8 cellular contexts compared by ENCODE assay signal in the genomic region with DNA sequence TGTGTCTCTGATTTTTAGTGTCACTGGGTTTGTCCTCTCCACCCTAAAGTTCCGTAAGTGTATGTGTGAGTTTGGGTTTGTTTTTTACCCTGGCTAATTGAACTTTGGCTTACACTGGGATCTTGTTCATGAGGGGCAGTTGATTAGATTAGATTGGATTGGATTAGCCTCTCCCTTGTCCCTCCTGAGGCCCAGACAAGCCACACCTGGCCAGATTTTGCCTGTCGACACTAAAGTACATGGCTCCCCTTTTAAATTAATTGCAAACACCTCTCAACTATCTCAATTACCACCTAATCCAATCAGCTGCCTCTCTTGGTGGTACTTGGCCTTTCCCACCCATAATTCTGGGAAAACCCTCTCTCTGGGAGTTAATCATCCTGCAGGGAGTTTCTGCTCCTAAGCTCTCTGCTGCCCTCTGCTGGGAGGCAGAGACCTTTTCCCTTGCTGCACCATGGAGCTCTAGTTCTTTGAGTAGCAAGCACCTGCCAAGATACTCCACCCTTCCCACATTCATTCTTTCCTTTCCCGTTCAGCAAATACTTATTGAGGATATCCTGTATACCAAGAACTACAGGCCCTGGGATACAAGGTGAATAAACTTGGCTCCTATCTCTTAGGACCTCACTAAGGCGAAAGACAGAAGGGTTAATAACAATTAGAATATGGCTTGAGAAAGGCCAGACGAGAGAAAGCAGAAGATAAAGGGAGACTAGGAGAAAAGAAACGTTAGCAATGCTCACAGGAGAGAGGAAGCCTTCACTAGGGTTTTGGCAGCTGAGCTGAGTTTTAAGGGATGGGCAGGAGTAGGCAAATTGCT. TPM values are rescaled to one million over a fixed set of nuclear protein-coding genes. Genes with fewer than 3 reads are reported as not detected.
DNase-seq lines count a peak whose midpoint lies in the region; ATAC-seq and TF ChIP-seq lines count a peak whose summit lies in the region.

No MANE protein-coding gene starts in this region.

- no peak overlapping the region for H3K9ac ChIP-seq in smooth muscle cell (ENCODE audit: low read depth)

- peak; percentile 93 for TF ChIP-seq CTCF in GM12864 (IDR thresholded peaks at IDR 0.05; ENCODE audit: low read depth, low read length, missing control alignments)
- peak; percentile 94 for TF ChIP-seq CTCF in astrocyte of the spinal cord (IDR thresholded peaks at IDR 0.05; ENCODE audit: low read depth, low read length)
- TF ChIP-seq CTCF in smooth muscle cell (IDR thresholded peaks at IDR 0.05; ENCODE audit: borderline replicate concordance, insufficient read depth, poor library complexity, severe bottlenecking) = peak; percentile 97

- in situ Hi-C loops in astrocyte of the spinal cord (cut with HindIII; ENCODE audit: low sequenced_read_pairs) = no loop called here

- no peak overlapping the region for H2AFZ ChIP-seq in smooth muscle cell (ENCODE audit: low read depth)

- H4K20me1 ChIP-seq in smooth muscle cell (ENCODE audit: low read depth) = no peaks in the 10 kb centered on the region

- H3K9me3 ChIP-seq in smooth muscle cell (replicated peaks; ENCODE audit: low read depth) = no peaks in the 10 kb centered on the region

- no peaks in the 10 kb centered on the region for H3F3A ChIP-seq in smooth muscle cell (ENCODE audit: low read depth)

- WGBS in smooth muscle cell (ENCODE audit: low lambda C conversion rate) = 56% methylated on average over 6 of the region's 6 CpGs

- no peaks in the 10 kb centered on the region for H3K4me1 ChIP-seq in smooth muscle cell (ENCODE audit: low read depth)

- H3K4me2 ChIP-seq in smooth muscle cell = no peak overlapping the region

- DNase-seq in GM12864 (ENCODE audit: low read depth) (peak; percentile 13), NCI-H146 (lab: John Stamatoyannopoulos, UW) (peak; percentile 66), T-helper 22 cell (ENCODE audit: low read depth) (peak; percentile 14), astrocyte of the spinal cord (ENCODE audit: low read depth, low spot score) (peak; percentile 74), iPS DF 19.7 (ENCODE audit: low read depth, low spot score) (peak; percentile 23), smooth muscle cell (lab: John Stamatoyannopoulos, UW; ENCODE audit: unreplicated experiment) (peak; percentile 30)

- peaks cover 23% of the 10 kb centered on the region for H3K27me3 ChIP-seq in smooth muscle cell (ENCODE audit: low read depth)

- ATAC-seq in GM21737 (IDR thresholded peaks at IDR 0.05; ENCODE audit: unreplicated experiment) (no peak), HG03439 (IDR thresholded peaks at IDR 0.05; ENCODE audit: unreplicated experiment) (no peak)

- H3K4me3 ChIP-seq in GM12864 (ENCODE audit: low read depth, low read length) (no peak overlapping the region), astrocyte of the spinal cord (ENCODE audit: low read depth, low read length) (no peak overlapping the region), smooth muscle cell (no peak overlapping the region)

- H3K36me3 ChIP-seq in smooth muscle cell (ENCODE audit: low read depth) = no peaks in the 10 kb centered on the region

- no peaks in the 10 kb centered on the region for H3K79me2 ChIP-seq in smooth muscle cell (ENCODE audit: low read depth)

- H3K27ac ChIP-seq in smooth muscle cell (ENCODE audit: low read depth) = no peak overlapping the region

RNA-seq across cellular contexts. Expression of gene MPHOSPH6, which starts 60.0 kb away (rescaled TPM):
- total RNA-seq in smooth muscle cell = 65.5 and 77.3 TPM in 2 replicates
- 52.2 and 55.4 TPM in 2 replicates for polyA plus RNA-seq in smooth muscle cell

Comparison
In these comparisons a context has a peak if more than half of its experiments do, and no peak if none do; other contexts are left out.
1. DNase-seq: peak in every context shown above with its lines; median percentile 74 in astrocyte of the spinal cord; 66 in NCI-H146; 30 in smooth muscle cell; 23 in iPS DF 19.7; 14 in T-helper 22 cell; 13 in GM12864.